ENCODE assay signal across 21 cellular contexts in genomic region chr16:5336898-5337297, GRCh38.
DNase-seq lines count a peak whose midpoint lies in the region; ATAC-seq, FAIRE-seq and TF ChIP-seq lines count a peak whose summit lies in the region.
"Had no signal": no experiment of that assay in that cellular context is flagged by ENCODE, and none has a peak within 500 bp of the region (broad histone marks: within the 10 kb centered on the region; RNA-seq: fewer than 3 reads in every experiment).

No MANE protein-coding gene starts in this region.

- TF ChIP-seq EP300 in H1 (IDR thresholded peaks at IDR 0.05; ENCODE audit: borderline replicate concordance in 1 of 2, low read depth in 2 of 2, low read length in 2 of 2), result no peak

- TF ChIP-seq CTCF in H1 (IDR thresholded peaks at IDR 0.05; ENCODE audit: control extremely low read depth in 1 of 3, insufficient read depth in 1 of 3, low read depth in 1 of 3, low read length in 3 of 3), result no peak

- no peak overlapping the region for H3K56ac ChIP-seq in H1 (replicated peaks; ENCODE audit: insufficient read length, low read depth, low read length)

- TF ChIP-seq RAD21 in H1 (IDR thresholded peaks at IDR 0.05 in 1 of 2, conservative IDR thresholded peaks at IDR 0.05 in 1 of 2; ENCODE audit: low read depth in 2 of 2, low read length in 2 of 2), result no peak

- no peak overlapping the region for H4K8ac ChIP-seq in H1 (ENCODE audit: extremely low read depth, insufficient read depth, low read length)

- WGBS in H1 (ENCODE audit: extremely low coverage in 1 of 2, insufficient coverage in 1 of 2, insufficient read length in 1 of 2, insufficient replicate concordance in 2 of 2, low coverage in 1 of 2, low lambda C conversion rate in 2 of 2, missing lambda C conversion rate in 1 of 2), 2 experiments, result 83% methylated on average over 5 of the region's 5 CpGs; no CpG with 5 or more reads in 1 of the 2 experiments

- FAIRE-seq in H1 (lab: Jason Lieb, UNC), result no peak
- FAIRE-seq: A204.1, GM12892 had no signal

- no peak overlapping the region for H4K91ac ChIP-seq in H1 (replicated peaks; ENCODE audit: insufficient read length, low read length)

- H3K79me1 ChIP-seq in H1 (ENCODE audit: low read depth, low read length), result no peaks in the 10 kb centered on the region

- no peak overlapping the region for H3K4me3 ChIP-seq in H1 (ENCODE audit: extremely low read depth in 1 of 4, insufficient read depth in 2 of 4, low read depth in 3 of 4, low read length in 4 of 4)
- H3K4me3 ChIP-seq: HAP-1 had no signal

- TF ChIP-seq POLR2A in H1 (IDR thresholded peaks at IDR 0.05; ENCODE audit: control extremely low read depth in 1 of 2, low read depth in 2 of 2, low read length in 2 of 2), result no peak

- H3K27me3 ChIP-seq in H1 (replicated peaks in 1 of 4; ENCODE audit: control insufficient read depth in 3 of 4, extremely low read depth in 1 of 4, insufficient read depth in 3 of 4, low read length in 3 of 4), result no peaks in the 10 kb centered on the region

- H3K18ac ChIP-seq in H1 (ENCODE audit: extremely low read depth, low read length), result no peak overlapping the region

- no peak overlapping the region for H3K4me2 ChIP-seq in H1 (ENCODE audit: insufficient read depth in 1 of 2, low read depth in 2 of 2, low read length in 2 of 2)

- POLR2A ChIA-PET in H1 (lab: Charles Lee; ENCODE audit: partially characterized antibody), result no interaction called here

- no peak overlapping the region for H3K27ac ChIP-seq in H1 (ENCODE audit: low read depth, low read length)

- ATAC-seq in HG03280 (IDR thresholded peaks at IDR 0.05; ENCODE audit: unreplicated experiment) (no peak), HG02763 (IDR thresholded peaks at IDR 0.05; ENCODE audit: unreplicated experiment) (no peak), HG03354 (IDR thresholded peaks at IDR 0.05; ENCODE audit: poor library complexity, severe bottlenecking, unreplicated experiment) (no peak), HG03565 (IDR thresholded peaks at IDR 0.05; ENCODE audit: unreplicated experiment) (no peak)

- H3K4ac ChIP-seq in H1 (replicated peaks; ENCODE audit: insufficient read length, low read depth, low read length), result no peak overlapping the region

- H3K36me3 ChIP-seq in H1 (ENCODE audit: control insufficient read depth in 2 of 4, insufficient read depth in 4 of 4, low read length in 3 of 4), result no peaks in the 10 kb centered on the region
- H3K36me3 ChIP-seq: BE2C, HAP-1 had no signal

- no peak overlapping the region for H2BK12ac ChIP-seq in H1 (ENCODE audit: low read depth, low read length)

- no peak overlapping the region for H2BK120ac ChIP-seq in H1 (replicated peaks; ENCODE audit: low read depth, low read length)

- peaks cover 3 to 8% of the 10 kb centered on the region in 2 experiments; a peak in 2 of 4 replicates for H3K9me3 ChIP-seq in H1 (ENCODE audit: insufficient read depth in 2 of 2, low read depth in 1 of 2, low read length in 1 of 2)
- H3K9me3 ChIP-seq: BE2C, HAP-1 had no signal

- H3K23me2 ChIP-seq in H1 (ENCODE audit: low read depth, low read length), result no peaks in the 10 kb centered on the region

- H3K9ac ChIP-seq in H1 (replicated peaks in 1 of 4; ENCODE audit: extremely low read depth in 1 of 4, low read depth in 3 of 4, low read length in 3 of 4), result no peak overlapping the region

- no peak overlapping the region for H3K23ac ChIP-seq in H1 (ENCODE audit: insufficient read length)

- H2BK20ac ChIP-seq in H1 (ENCODE audit: low read length), result no peak overlapping the region

- no peak overlapping the region for H3K14ac ChIP-seq in H1 (ENCODE audit: insufficient read length)

- no peaks in the 10 kb centered on the region for H4K20me1 ChIP-seq in H1 (replicated peaks in 1 of 2; ENCODE audit: control insufficient read depth in 1 of 2, insufficient read depth in 2 of 2, low read length in 2 of 2)

- H2AK5ac ChIP-seq in H1 (ENCODE audit: low read depth, low read length), result no peak overlapping the region

- no peak overlapping the region for H2BK15ac ChIP-seq in H1 (ENCODE audit: low read length)

- H3K79me2 ChIP-seq in H1 (ENCODE audit: control insufficient read depth in 1 of 2, insufficient read depth in 2 of 2, low read length in 2 of 2), result no peaks in the 10 kb centered on the region

- no peak overlapping the region for H2BK5ac ChIP-seq in H1 (ENCODE audit: low read depth, low read length)

- no peak overlapping the region for H2AFZ ChIP-seq in H1 (ENCODE audit: low read length)

- peaks cover 0 to 5% (median under 1%) of the 10 kb centered on the region in 4 experiments; a peak in 1 of 7 replicates for H3K4me1 ChIP-seq in H1 (replicated peaks in 1 of 4; ENCODE audit: control insufficient read depth in 3 of 4, insufficient read depth in 4 of 4, low read length in 3 of 4)
- H3K4me1 ChIP-seq: BE2C, HAP-1 had no signal

- no peak overlapping the region for H4K5ac ChIP-seq in H1 (ENCODE audit: insufficient read length, low read depth, low read length)

- DNase-seq in DMS79 treated with DMSO at 0.1 percent for 48 hours (lab: John Stamatoyannopoulos, UW) (peak; percentile 76), NCI-H187 (lab: John Stamatoyannopoulos, UW) (peak; percentile 45 to 76), H1 (ENCODE audit: low read depth in 1 of 2, low spot score in 2 of 2) (no peak), left kidney (ENCODE audit: low read depth, low spot score) (peak; percentile 51)
- DNase-seq: ACHN; BE2C; C1 segment of cervical spinal cord; CD4-positive, CD25-positive, alpha-beta regulatory T cell; CD8-positive, alpha-beta memory T cell; COR-L47; DMS 273 treated with DMSO at 0.1 percent for 48 hours; DMS53; GDM1; KG1 had no signal

- CTCF ChIA-PET in H1 (lab: Charles Lee; ENCODE audit: partially characterized antibody), result interaction anchor here (1.4 to 1.7 kb wide), 2 partner anchors 13 to 27 kb away, joined by 4 to 5 read pairs; no protein-coding TSS in a partner anchor

TF ChIP-seq in H1, 55 proteins besides CTCF, POLR2A, EP300 and RAD21 (continues in another document):
- TF ChIP-seq E2F6 (IDR thresholded peaks at IDR 0.05) (peak; percentile 66; the same call in 1 of the 2 replicates), BCL11A (IDR thresholded peaks at IDR 0.05; ENCODE audit: low read depth in 2 of 2, low read length in 2 of 2) (no peak), YY1 (IDR thresholded peaks at IDR 0.05; ENCODE audit: low read depth, low read length) (no peak), SP1 (IDR thresholded peaks at IDR 0.05; ENCODE audit: low read depth, low read length) (no peak)

Comparison
In these comparisons a context has a peak if more than half of its experiments do, and no peak if none do; other contexts are left out.
1. DNase-seq: peak in DMS79 treated with DMSO at 0.1 percent for 48 hours (single experiment), NCI-H187 (2 of 2) and left kidney (single experiment); none in H1 (0 of 2).